Comparison of ENCODE assay signal across 1 cellular context in the genomic region with DNA sequence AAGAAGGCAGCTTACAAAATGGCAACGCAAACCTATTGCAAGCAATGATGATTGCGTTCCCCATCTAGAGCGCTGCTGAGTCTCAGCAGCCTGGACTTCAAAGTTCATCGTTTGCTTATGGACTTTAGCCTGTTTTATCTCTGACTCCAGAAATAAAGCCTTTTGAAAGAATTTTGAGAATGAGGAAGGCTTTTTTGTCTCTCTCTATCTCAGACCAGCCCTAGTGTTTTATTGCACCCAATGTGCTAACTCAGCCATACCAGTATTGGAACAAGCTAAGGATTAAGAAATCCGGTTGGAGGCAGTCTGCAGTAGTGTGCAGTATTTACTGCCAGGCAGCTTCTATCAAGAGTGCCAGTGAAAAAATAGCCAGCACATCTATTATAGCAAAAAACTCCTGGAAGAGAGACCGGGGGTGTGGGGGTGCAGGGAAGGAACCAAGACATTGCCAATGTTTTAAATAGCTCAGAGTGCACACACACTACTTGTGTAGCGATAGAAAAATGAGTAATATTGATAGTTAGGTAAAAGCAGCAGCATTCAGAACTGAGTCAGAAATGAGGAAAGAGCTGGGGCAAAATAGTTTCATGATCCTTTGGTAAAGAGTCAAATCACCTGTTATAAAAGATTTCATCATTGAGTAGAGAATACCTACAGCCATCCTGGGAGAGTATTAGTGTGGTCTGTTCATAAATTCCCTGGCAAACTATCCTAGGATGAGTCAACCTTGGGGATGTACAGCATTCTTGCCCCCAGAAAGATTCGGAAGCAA.
TF ChIP-seq lines count a peak whose summit lies in the region.

No MANE protein-coding gene starts in this region.

TF ChIP-seq in GM12878, 131 proteins besides CTCF, POLR2A, EP300 and RAD21 (continued from another document):
- TF ChIP-seq, protein P1, sequence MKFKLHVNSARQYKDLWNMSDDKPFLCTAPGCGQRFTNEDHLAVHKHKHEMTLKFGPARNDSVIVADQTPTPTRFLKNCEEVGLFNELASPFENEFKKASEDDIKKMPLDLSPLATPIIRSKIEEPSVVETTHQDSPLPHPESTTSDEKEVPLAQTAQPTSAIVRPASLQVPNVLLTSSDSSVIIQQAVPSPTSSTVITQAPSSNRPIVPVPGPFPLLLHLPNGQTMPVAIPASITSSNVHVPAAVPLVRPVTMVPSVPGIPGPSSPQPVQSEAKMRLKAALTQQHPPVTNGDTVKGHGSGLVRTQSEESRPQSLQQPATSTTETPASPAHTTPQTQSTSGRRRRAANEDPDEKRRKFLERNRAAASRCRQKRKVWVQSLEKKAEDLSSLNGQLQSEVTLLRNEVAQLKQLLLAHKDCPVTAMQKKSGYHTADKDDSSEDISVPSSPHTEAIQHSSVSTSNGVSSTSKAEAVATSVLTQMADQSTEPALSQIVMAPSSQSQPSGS (IDR thresholded peaks at IDR 0.05; ENCODE audit: low read length) = peak; percentile 58; the same call in 1 of the 2 replicates
- TF ChIP-seq NFIC (IDR thresholded peaks at IDR 0.05; ENCODE audit: low read depth, low read length) (peak; percentile 65), IRF4 (IDR thresholded peaks at IDR 0.05; ENCODE audit: low read depth, low read length) (peak; percentile 74; the same call in 1 of the 2 replicates), MTA3 (IDR thresholded peaks at IDR 0.05; ENCODE audit: borderline replicate concordance, low read length) (0 out of 2 replicates have a peak, but pooled peaks have one; percentile 33), JUNB (IDR thresholded peaks at IDR 0.05) (peak; percentile 69), CREB1 (IDR thresholded peaks at IDR 0.05; ENCODE audit: low read depth) (no peak), MEF2A (IDR thresholded peaks at IDR 0.05; ENCODE audit: insufficient read depth, low read depth, low read length) (0 out of 2 replicates have a peak, but pooled peaks have one; percentile 76), RUNX3 (IDR thresholded peaks at IDR 0.05; ENCODE audit: low read length) (peak; percentile 75), BCL11A (IDR thresholded peaks at IDR 0.05; ENCODE audit: low read depth, low read length) (peak; percentile 34; the same call in 1 of the 2 replicates), TBL1XR1 (IDR thresholded peaks at IDR 0.05; ENCODE audit: low read depth, low read length) (no peak)
